Comparison of ENCODE assay signal across 1 cellular context in the genomic region with DNA sequence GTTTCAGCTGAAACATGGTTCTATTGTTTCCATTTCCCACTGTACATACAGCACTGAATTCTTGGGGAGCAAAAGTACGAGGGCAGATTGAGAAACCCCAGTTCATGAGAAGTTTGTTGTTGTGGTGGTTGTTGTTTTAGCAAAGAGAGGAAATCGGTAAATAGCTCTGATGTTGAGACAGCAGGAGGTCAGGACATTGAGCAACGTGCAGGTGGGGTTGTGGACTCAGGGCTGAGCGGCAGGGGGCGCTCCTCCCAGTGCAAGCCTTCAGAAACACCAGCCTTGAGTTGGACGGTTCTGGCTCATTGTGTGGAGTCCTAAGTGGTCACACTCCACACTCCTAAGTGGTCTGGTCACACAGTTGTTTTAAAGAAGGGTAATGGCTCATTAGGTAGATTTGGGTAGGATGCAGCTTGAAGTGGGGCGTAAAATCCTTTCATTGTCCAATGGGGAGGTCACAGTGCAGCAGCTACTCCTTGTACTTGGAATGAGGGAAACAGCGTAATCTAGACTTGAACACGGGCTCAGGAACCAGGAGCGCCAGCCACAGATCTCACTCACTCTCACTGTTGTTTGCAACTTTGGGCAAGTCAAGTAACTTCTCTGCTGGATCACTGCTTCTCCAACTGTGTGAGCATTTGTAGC.
A peak's percentile ranks its signal among the peaks of the same experiment; 100 is the strongest.
TF ChIP-seq lines count a peak whose summit lies in the region.

No MANE protein-coding gene starts in this region.

TF ChIP-seq in HepG2, 621 proteins besides CTCF, POLR2A, EP300 and RAD21 (continued from another document and continues in another):
- TF ChIP-seq, protein P1, sequence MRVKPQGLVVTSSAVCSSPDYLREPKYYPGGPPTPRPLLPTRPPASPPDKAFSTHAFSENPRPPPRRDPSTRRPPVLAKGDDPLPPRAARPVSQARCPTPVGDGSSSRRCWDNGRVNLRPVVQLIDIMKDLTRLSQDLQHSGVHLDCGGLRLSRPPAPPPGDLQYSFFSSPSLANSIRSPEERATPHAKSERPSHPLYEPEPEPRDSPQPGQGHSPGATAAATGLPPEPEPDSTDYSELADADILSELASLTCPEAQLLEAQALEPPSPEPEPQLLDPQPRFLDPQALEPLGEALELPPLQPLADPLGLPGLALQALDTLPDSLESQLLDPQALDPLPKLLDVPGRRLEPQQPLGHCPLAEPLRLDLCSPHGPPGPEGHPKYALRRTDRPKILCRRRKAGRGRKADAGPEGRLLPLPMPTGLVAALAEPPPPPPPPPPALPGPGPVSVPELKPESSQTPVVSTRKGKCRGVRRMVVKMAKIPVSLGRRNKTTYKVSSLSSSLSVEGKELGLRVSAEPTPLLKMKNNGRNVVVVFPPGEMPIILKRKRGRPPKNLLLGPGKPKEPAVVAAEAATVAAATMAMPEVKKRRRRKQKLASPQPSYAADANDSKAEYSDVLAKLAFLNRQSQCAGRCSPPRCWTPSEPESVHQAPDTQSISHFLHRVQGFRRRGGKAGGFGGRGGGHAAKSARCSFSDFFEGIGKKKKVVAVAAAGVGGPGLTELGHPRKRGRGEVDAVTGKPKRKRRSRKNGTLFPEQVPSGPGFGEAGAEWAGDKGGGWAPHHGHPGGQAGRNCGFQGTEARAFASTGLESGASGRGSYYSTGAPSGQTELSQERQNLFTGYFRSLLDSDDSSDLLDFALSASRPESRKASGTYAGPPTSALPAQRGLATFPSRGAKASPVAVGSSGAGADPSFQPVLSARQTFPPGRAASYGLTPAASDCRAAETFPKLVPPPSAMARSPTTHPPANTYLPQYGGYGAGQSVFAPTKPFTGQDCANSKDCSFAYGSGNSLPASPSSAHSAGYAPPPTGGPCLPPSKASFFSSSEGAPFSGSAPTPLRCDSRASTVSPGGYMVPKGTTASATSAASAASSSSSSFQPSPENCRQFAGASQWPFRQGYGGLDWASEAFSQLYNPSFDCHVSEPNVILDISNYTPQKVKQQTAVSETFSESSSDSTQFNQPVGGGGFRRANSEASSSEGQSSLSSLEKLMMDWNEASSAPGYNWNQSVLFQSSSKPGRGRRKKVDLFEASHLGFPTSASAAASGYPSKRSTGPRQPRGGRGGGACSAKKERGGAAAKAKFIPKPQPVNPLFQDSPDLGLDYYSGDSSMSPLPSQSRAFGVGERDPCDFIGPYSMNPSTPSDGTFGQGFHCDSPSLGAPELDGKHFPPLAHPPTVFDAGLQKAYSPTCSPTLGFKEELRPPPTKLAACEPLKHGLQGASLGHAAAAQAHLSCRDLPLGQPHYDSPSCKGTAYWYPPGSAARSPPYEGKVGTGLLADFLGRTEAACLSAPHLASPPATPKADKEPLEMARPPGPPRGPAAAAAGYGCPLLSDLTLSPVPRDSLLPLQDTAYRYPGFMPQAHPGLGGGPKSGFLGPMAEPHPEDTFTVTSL (CRISPR knock-in tag; IDR thresholded peaks at IDR 0.05; ENCODE audit: borderline replicate concordance): no peak
- TF ChIP-seq, protein P2, sequence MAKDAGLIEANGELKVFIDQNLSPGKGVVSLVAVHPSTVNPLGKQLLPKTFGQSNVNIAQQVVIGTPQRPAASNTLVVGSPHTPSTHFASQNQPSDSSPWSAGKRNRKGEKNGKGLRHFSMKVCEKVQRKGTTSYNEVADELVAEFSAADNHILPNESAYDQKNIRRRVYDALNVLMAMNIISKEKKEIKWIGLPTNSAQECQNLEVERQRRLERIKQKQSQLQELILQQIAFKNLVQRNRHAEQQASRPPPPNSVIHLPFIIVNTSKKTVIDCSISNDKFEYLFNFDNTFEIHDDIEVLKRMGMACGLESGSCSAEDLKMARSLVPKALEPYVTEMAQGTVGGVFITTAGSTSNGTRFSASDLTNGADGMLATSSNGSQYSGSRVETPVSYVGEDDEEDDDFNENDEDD (CRISPR knock-in tag; IDR thresholded peaks at IDR 0.05; ENCODE audit: borderline replicate concordance): no peak
- TF ChIP-seq GATA4 (IDR thresholded peaks at IDR 0.05; ENCODE audit: borderline replicate concordance, low read depth) (no peak), ZFP41 (CRISPR knock-in tag; IDR thresholded peaks at IDR 0.05; ENCODE audit: borderline replicate concordance) (no peak), PHF21A (CRISPR knock-in tag; IDR thresholded peaks at IDR 0.05) (no peak), ZNF44 (CRISPR knock-in tag; IDR thresholded peaks at IDR 0.05) (no peak), POLR2AphosphoS2 (IDR thresholded peaks at IDR 0.05; ENCODE audit: low read depth, low read length) (no peak), ZNF326 (CRISPR knock-in tag; IDR thresholded peaks at IDR 0.05; ENCODE audit: borderline replicate concordance) (no peak), BATF2 (CRISPR knock-in tag; IDR thresholded peaks at IDR 0.05) (no peak), TBX2 (CRISPR knock-in tag; IDR thresholded peaks at IDR 0.05; ENCODE audit: borderline replicate concordance) (no peak), GFI1 (CRISPR knock-in tag; IDR thresholded peaks at IDR 0.05; ENCODE audit: borderline replicate concordance) (no peak), ZNF292 (CRISPR knock-in tag; IDR thresholded peaks at IDR 0.05; ENCODE audit: borderline replicate concordance, low read depth) (no peak), ZNF703 (CRISPR knock-in tag; IDR thresholded peaks at IDR 0.05; ENCODE audit: borderline replicate concordance) (no peak), CREB1 (IDR thresholded peaks at IDR 0.05) (no peak), CREB1 (CRISPR knock-in tag; IDR thresholded peaks at IDR 0.05) (no peak), CREM (IDR thresholded peaks at IDR 0.05) (peak; percentile 21; the same call in 1 of the 2 replicates), CREM (CRISPR knock-in tag; IDR thresholded peaks at IDR 0.05) (no peak), HINFP (CRISPR knock-in tag; IDR thresholded peaks at IDR 0.05; ENCODE audit: low read depth) (no peak), MTA1 (CRISPR knock-in tag; IDR thresholded peaks at IDR 0.05; ENCODE audit: borderline replicate concordance) (no peak), SMAD3 (CRISPR knock-in tag; IDR thresholded peaks at IDR 0.05) (no peak), KDM3A (CRISPR knock-in tag; IDR thresholded peaks at IDR 0.05; ENCODE audit: low read depth) (no peak), NFKBIZ (CRISPR knock-in tag; IDR thresholded peaks at IDR 0.05) (no peak), MBD4 (IDR thresholded peaks at IDR 0.05; ENCODE audit: borderline replicate concordance, low read length) (no peak), ZNF143 (CRISPR knock-in tag; IDR thresholded peaks at IDR 0.05) (no peak), CHD4 (IDR thresholded peaks at IDR 0.05; ENCODE audit: borderline replicate concordance, low read length) (no peak), SP5 (CRISPR knock-in tag; IDR thresholded peaks at IDR 0.05; ENCODE audit: borderline replicate concordance, low read depth) (no peak), HNRNPL (IDR thresholded peaks at IDR 0.05; ENCODE audit: low read depth, low read length) (no peak), FOSL2 (CRISPR knock-in tag; IDR thresholded peaks at IDR 0.05) (0 out of 2 replicates have a peak, but pooled peaks have one; percentile 25), PBX2 (CRISPR knock-in tag; IDR thresholded peaks at IDR 0.05) (no peak), CENPT (CRISPR knock-in tag; IDR thresholded peaks at IDR 0.05; ENCODE audit: low read depth) (no peak), E2F1 (CRISPR knock-in tag; IDR thresholded peaks at IDR 0.05) (no peak), ZNF446 (CRISPR knock-in tag; IDR thresholded peaks at IDR 0.05) (no peak), REPIN1 (CRISPR knock-in tag; IDR thresholded peaks at IDR 0.05; ENCODE audit: borderline replicate concordance, low read depth) (no peak), ZNF788 (CRISPR knock-in tag; IDR thresholded peaks at IDR 0.05; ENCODE audit: borderline replicate concordance) (peak; percentile 36; the same call in 1 of the 2 replicates), ZNF343 (CRISPR knock-in tag; IDR thresholded peaks at IDR 0.05) (no peak), FOXJ3 (CRISPR knock-in tag; IDR thresholded peaks at IDR 0.05; ENCODE audit: borderline replicate concordance) (no peak)
- TF ChIP-seq, protein P3, sequence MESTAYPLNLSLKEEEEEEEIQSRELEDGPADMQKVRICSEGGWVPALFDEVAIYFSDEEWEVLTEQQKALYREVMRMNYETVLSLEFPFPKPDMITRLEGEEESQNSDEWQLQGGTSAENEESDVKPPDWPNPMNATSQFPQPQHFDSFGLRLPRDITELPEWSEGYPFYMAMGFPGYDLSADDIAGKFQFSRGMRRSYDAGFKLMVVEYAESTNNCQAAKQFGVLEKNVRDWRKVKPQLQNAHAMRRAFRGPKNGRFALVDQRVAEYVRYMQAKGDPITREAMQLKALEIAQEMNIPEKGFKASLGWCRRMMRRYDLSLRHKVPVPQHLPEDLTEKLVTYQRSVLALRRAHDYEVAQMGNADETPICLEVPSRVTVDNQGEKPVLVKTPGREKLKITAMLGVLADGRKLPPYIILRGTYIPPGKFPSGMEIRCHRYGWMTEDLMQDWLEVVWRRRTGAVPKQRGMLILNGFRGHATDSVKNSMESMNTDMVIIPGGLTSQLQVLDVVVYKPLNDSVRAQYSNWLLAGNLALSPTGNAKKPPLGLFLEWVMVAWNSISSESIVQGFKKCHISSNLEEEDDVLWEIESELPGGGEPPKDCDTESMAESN (CRISPR knock-in tag; conservative IDR thresholded peaks at IDR 0.05): no peak
- TF ChIP-seq, protein P4, sequence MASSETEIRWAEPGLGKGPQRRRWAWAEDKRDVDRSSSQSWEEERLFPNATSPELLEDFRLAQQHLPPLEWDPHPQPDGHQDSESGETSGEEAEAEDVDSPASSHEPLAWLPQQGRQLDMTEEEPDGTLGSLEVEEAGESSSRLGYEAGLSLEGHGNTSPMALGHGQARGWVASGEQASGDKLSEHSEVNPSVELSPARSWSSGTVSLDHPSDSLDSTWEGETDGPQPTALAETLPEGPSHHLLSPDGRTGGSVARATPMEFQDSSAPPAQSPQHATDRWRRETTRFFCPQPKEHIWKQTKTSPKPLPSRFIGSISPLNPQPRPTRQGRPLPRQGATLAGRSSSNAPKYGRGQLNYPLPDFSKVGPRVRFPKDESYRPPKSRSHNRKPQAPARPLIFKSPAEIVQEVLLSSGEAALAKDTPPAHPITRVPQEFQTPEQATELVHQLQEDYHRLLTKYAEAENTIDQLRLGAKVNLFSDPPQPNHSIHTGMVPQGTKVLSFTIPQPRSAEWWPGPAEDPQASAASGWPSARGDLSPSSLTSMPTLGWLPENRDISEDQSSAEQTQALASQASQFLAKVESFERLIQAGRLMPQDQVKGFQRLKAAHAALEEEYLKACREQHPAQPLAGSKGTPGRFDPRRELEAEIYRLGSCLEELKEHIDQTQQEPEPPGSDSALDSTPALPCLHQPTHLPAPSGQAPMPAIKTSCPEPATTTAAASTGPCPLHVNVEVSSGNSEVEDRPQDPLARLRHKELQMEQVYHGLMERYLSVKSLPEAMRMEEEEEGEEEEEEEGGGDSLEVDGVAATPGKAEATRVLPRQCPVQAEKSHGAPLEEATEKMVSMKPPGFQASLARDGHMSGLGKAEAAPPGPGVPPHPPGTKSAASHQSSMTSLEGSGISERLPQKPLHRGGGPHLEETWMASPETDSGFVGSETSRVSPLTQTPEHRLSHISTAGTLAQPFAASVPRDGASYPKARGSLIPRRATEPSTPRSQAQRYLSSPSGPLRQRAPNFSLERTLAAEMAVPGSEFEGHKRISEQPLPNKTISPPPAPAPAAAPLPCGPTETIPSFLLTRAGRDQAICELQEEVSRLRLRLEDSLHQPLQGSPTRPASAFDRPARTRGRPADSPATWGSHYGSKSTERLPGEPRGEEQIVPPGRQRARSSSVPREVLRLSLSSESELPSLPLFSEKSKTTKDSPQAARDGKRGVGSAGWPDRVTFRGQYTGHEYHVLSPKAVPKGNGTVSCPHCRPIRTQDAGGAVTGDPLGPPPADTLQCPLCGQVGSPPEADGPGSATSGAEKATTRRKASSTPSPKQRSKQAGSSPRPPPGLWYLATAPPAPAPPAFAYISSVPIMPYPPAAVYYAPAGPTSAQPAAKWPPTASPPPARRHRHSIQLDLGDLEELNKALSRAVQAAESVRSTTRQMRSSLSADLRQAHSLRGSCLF (CRISPR knock-in tag; IDR thresholded peaks at IDR 0.05; ENCODE audit: borderline replicate concordance): no peak
- TF ChIP-seq, protein P5, sequence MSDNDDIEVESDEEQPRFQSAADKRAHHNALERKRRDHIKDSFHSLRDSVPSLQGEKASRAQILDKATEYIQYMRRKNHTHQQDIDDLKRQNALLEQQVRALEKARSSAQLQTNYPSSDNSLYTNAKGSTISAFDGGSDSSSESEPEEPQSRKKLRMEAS (IDR thresholded peaks at IDR 0.05): no peak
